In the genomic region with DNA sequence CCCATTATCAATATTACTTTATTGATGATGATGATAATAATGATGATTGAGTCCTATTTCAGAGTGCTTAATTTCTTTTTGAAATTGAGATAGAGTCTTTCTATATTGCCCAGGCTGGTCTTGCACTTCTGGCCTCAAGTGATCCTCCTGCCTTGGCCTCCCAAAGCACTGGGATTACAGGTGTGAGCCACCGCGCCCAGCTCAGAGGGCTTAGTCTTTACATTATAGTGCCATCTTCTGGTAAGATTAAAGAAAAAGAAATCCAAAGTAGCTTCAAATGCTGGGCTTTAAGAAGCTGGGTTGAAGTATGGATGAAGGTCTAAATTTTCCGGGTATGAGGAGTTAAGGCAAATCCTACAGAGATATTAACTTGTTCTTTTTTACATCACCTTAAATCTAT, we compare ENCODE assay signal across 9 cellular contexts. TPM values are rescaled to one million over a fixed set of nuclear protein-coding genes. Genes with fewer than 3 reads are reported as not detected.
DNase-seq lines count a peak whose midpoint lies in the region; TF ChIP-seq lines count a peak whose summit lies in the region.
"Had no signal": no experiment of that assay in that cellular context is flagged by ENCODE, and none has a peak within 500 bp of the region (broad histone marks: within the 10 kb centered on the region; RNA-seq: fewer than 3 reads in every experiment).

No MANE protein-coding gene starts in this region.

- no peaks in the 10 kb centered on the region for H3K9me3 Mint-ChIP-seq in Calu3 (ENCODE audit: low read depth, unreplicated experiment)

- CTCF ChIA-PET in Calu3 (lab: Charles Lee) = interaction anchor here (0.6 to 2.4 kb wide), 4 partner anchors 52 to 264 kb away, joined by 4 to 17 read pairs (median 4); a partner anchor contains a TSS

- no peak overlapping the region for H3K4me3 Mint-ChIP-seq in Calu3 (ENCODE audit: low read depth, unreplicated experiment)

- BruUV-seq in Calu3 (replicated peaks; lab: Mats Ljungman, UMichigan) = no TSS peak

- no peak overlapping the region for H3K4me3 ChIP-seq in fibroblast of the aortic adventitia (ENCODE audit: low read depth, low read length)
- H3K4me3 ChIP-seq: thoracic aorta had no signal

- H3K27me3 Mint-ChIP-seq in Calu3 (ENCODE audit: unreplicated experiment) = peaks cover 21% of the 10 kb centered on the region

- intact Hi-C loops in Calu3 (cut with micrococcal nuclease; ENCODE audit: unreplicated experiment) = loop anchor here (2.0 kb wide), 1 partner anchor 112 kb away; no protein-coding TSS in a partner anchor

- peak; percentile 13 for DNase-seq in Calu3
- DNase-seq in HuH-7 (ENCODE audit: low spot score) = peak; percentile 21
- DNase-seq in SW480 (ENCODE audit: low spot score) = peak; percentile 39
- DNase-seq in fibroblast of the aortic adventitia (ENCODE audit: low read depth) = peak; percentile 25
- no peak for DNase-seq in effector CD4-positive, alpha-beta T cell
- no peak for DNase-seq in NCI-H1105 (lab: John Stamatoyannopoulos, UW)
- DNase-seq in H4 (ENCODE audit: low spot score) = no peak
- no peak for DNase-seq in anterior cingulate cortex (lab: John Stamatoyannopoulos, UW)

- no peak overlapping the region for H3K27ac Mint-ChIP-seq in Calu3 (ENCODE audit: unreplicated experiment)

- no peak for TF ChIP-seq CTCF in Calu3 (IDR thresholded peaks at IDR 0.05; ENCODE audit: unreplicated experiment)
- peak; percentile 17 for TF ChIP-seq CTCF in fibroblast of the aortic adventitia (IDR thresholded peaks at IDR 0.05; ENCODE audit: insufficient read depth, low read length)

- no peaks in the 10 kb centered on the region for H3K4me1 Mint-ChIP-seq in Calu3 (ENCODE audit: low read depth, unreplicated experiment)

- peaks cover 11% of the 10 kb centered on the region for H3K36me3 Mint-ChIP-seq in Calu3 (ENCODE audit: insufficient read depth, unreplicated experiment)

RNA-seq across cellular contexts. Expression of a gene that starts 3.4 kb away (rescaled TPM):
- 5.1 and 5.8 TPM in 2 replicates for total RNA-seq in Calu3 (2022)
- total RNA-seq in fibroblast of the aortic adventitia (ENCODE audit: low replicate concordance) = 10.5 and 21.1 TPM in 2 replicates
- total RNA-seq in H4 (2014; rRNA removed; shearing (Covaris generic)) = 1.9 and 8.5 TPM in 2 replicates

RNA-seq across cellular contexts. Expression of a gene that starts 11.8 kb away (rescaled TPM):
- not detected in 2 replicates for total RNA-seq in Calu3 (2022)
- not detected in 2 replicates for total RNA-seq in fibroblast of the aortic adventitia (ENCODE audit: low replicate concordance)
- not detected in 2 replicates for total RNA-seq in H4 (2014; rRNA removed; shearing (Covaris generic))
- total RNA-seq: thoracic aorta had no signal

Comparison
In these comparisons a context has a peak if more than half of its experiments do, and no peak if none do; other contexts are left out.
1. DNase-seq: peak in Calu3 (single experiment), HuH-7 (single experiment), SW480 (single experiment) and fibroblast of the aortic adventitia (single experiment); none in effector CD4-positive, alpha-beta T cell (single experiment), NCI-H1105 (single experiment), H4 (single experiment) and anterior cingulate cortex (0 of 58).